Comparison of ENCODE assay signal across 8 cellular contexts in genomic region chr7:16098585-16099179, GRCh38.
A peak's percentile ranks its signal among the peaks of the same experiment; 100 is the strongest.
DNase-seq lines count a peak whose midpoint lies in the region; ATAC-seq and TF ChIP-seq lines count a peak whose summit lies in the region.

No MANE protein-coding gene starts in this region.

- TF ChIP-seq CTCF in fibroblast of pulmonary artery (IDR thresholded peaks at IDR 0.05; ENCODE audit: low read length, missing control alignments) (peak; percentile 88), transverse colon (IDR thresholded peaks at IDR 0.05) (peak; percentile 32 to 57 (median 47))

- CTCF ChIA-PET in activated naive CD4-positive, alpha-beta T cell treated with anti-CD3 and anti-CD28 coated beads, Interleukin-2, amount 10 ng/mL, durations not matched to agents 7 days and 5 days (lab: Charles Lee): interaction anchor here (1.0 kb wide), 1 partner anchor 10 kb away, joined by 3 read pairs; no protein-coding TSS in a partner anchor
- CTCF ChIA-PET in activated naive CD4-positive, alpha-beta T cell treated with anti-CD3 and anti-CD28 coated beads for 36 hours (lab: Charles Lee): interaction anchor here (0.7 to 0.9 kb wide), 2 partner anchors 8 to 10 kb away, joined by 3 read pairs; no protein-coding TSS in a partner anchor

- in situ Hi-C loops in transverse colon (cut with MboI; ENCODE audit: low pct_ligation_motif_present in 1 of 4, low pct_unique_long_range_greater_than_20kb in 1 of 4, low sequenced_read_pairs in 3 of 4): loop anchor here in 1 of 4 donors (25.0 kb wide), 2 partner anchors 464 to 786 kb away; no protein-coding TSS in a partner anchor

- no peaks in the 10 kb centered on the region for H3K9me3 Mint-ChIP-seq in activated naive CD4-positive, alpha-beta T cell treated with anti-CD3 and anti-CD28 coated beads, Interleukin-2, amount 10 ng/mL, durations not matched to agents 7 days and 5 days
- peaks cover 9% of the 10 kb centered on the region for H3K9me3 Mint-ChIP-seq in activated naive CD4-positive, alpha-beta T cell treated with anti-CD3 and anti-CD28 coated beads for 36 hours

- H3K27ac Mint-ChIP-seq in activated naive CD4-positive, alpha-beta T cell treated with anti-CD3 and anti-CD28 coated beads, Interleukin-2, amount 10 ng/mL, durations not matched to agents 7 days and 5 days: peak overlapping the region; percentile 78
- no peak overlapping the region for H3K27ac Mint-ChIP-seq in activated naive CD4-positive, alpha-beta T cell treated with anti-CD3 and anti-CD28 coated beads for 36 hours

- intact Hi-C loops in activated naive CD4-positive, alpha-beta T cell treated with anti-CD3 and anti-CD28 coated beads for 36 hours (cut with micrococcal nuclease): no loop called here
- intact Hi-C loops in transverse colon (cut with DNase I; ENCODE audit: low total_unique reads): no loop called here

- H3K36me3 Mint-ChIP-seq in activated naive CD4-positive, alpha-beta T cell treated with anti-CD3 and anti-CD28 coated beads, Interleukin-2, amount 10 ng/mL, durations not matched to agents 7 days and 5 days: no peaks in the 10 kb centered on the region
- peaks cover 2% of the 10 kb centered on the region for H3K36me3 Mint-ChIP-seq in activated naive CD4-positive, alpha-beta T cell treated with anti-CD3 and anti-CD28 coated beads for 36 hours (ENCODE audit: low read depth)

- TF ChIP-seq POLR2A in transverse colon (IDR thresholded peaks at IDR 0.05): no peak

- no peak for TF ChIP-seq EP300 in transverse colon (IDR thresholded peaks at IDR 0.05; ENCODE audit: low read depth)

- H3K4me1 ChIP-seq in transverse colon: no peaks in the 10 kb centered on the region

- peaks cover 0 to 4% of the 10 kb centered on the region in 2 donors for H3K9me3 ChIP-seq in transverse colon

- H3K4me3 Mint-ChIP-seq in activated naive CD4-positive, alpha-beta T cell treated with anti-CD3 and anti-CD28 coated beads, Interleukin-2, amount 10 ng/mL, durations not matched to agents 7 days and 5 days: no peak overlapping the region
- H3K4me3 Mint-ChIP-seq in activated naive CD4-positive, alpha-beta T cell treated with anti-CD3 and anti-CD28 coated beads for 36 hours: no peak overlapping the region

- no peak for ATAC-seq in GM18502 (IDR thresholded peaks at IDR 0.05; ENCODE audit: poor library complexity, unreplicated experiment)

- WGBS in transverse colon (ENCODE audit: low coverage in 1 of 2), 2 donors: 62 to 69% methylated on average over 5 of the region's 5 CpGs

- H3K36me3 ChIP-seq in transverse colon: no peaks in the 10 kb centered on the region

- H3K27me3 ChIP-seq in transverse colon: no peaks in the 10 kb centered on the region

- no peaks in the 10 kb centered on the region for H3K4me1 Mint-ChIP-seq in activated naive CD4-positive, alpha-beta T cell treated with anti-CD3 and anti-CD28 coated beads, Interleukin-2, amount 10 ng/mL, durations not matched to agents 7 days and 5 days
- H3K4me1 Mint-ChIP-seq in activated naive CD4-positive, alpha-beta T cell treated with anti-CD3 and anti-CD28 coated beads for 36 hours (ENCODE audit: low read depth): no peaks in the 10 kb centered on the region

- no peak overlapping the region for H3K27ac ChIP-seq in transverse colon

- DNase-seq in activated naive CD4-positive, alpha-beta T cell treated with anti-CD3 and anti-CD28 coated beads, Interleukin-2, amount 10 ng/mL, durations not matched to agents 7 days and 5 days: no peak
- no peak for DNase-seq in activated naive CD4-positive, alpha-beta T cell treated with anti-CD3 and anti-CD28 coated beads for 36 hours
- DNase-seq in RKO (ENCODE audit: low spot score) (peak; percentile 5), fibroblast of pulmonary artery (ENCODE audit: low read depth) (peak; percentile 63), transverse colon (no peak), NCI-H526 treated with DMSO at 0.1 percent for 48 hours (lab: John Stamatoyannopoulos, UW) (no peak), GOT3 (lab: John Stamatoyannopoulos, UW) (no peak)

- H3K4me3 ChIP-seq in fibroblast of pulmonary artery (replicated peaks; ENCODE audit: low read depth, low read length) (no peak overlapping the region), transverse colon (no peak overlapping the region)

- no peaks in the 10 kb centered on the region for H3K27me3 Mint-ChIP-seq in activated naive CD4-positive, alpha-beta T cell treated with anti-CD3 and anti-CD28 coated beads, Interleukin-2, amount 10 ng/mL, durations not matched to agents 7 days and 5 days
- peaks cover 4% of the 10 kb centered on the region for H3K27me3 Mint-ChIP-seq in activated naive CD4-positive, alpha-beta T cell treated with anti-CD3 and anti-CD28 coated beads for 36 hours (ENCODE audit: low read depth)

Comparison
In these comparisons a context has a peak if more than half of its experiments do, and no peak if none do; other contexts are left out.
1. DNase-seq: peak in RKO (single experiment) and fibroblast of pulmonary artery (single experiment); none in activated naive CD4-positive, alpha-beta T cell treated with anti-CD3 and anti-CD28 coated beads, Interleukin-2, amount 10 ng/mL, durations not matched to agents 7 days and 5 days (single experiment), activated naive CD4-positive, alpha-beta T cell treated with anti-CD3 and anti-CD28 coated beads for 36 hours (single experiment), transverse colon (single experiment), NCI-H526 treated with DMSO at 0.1 percent for 48 hours (single experiment) and GOT3 (single experiment).